17 cellular contexts compared by ENCODE assay signal in genomic region chr1:29712275-29712633, GRCh38.
DNase-seq lines count a peak whose midpoint lies in the region; ATAC-seq, FAIRE-seq and TF ChIP-seq lines count a peak whose summit lies in the region.
"Had no signal": no experiment of that assay in that cellular context is flagged by ENCODE, and none has a peak within 500 bp of the region (broad histone marks: within the 10 kb centered on the region; RNA-seq: fewer than 3 reads in every experiment).

No MANE protein-coding gene starts in this region.

- dilution Hi-C loops in keratinocyte (cut with MboI; ENCODE audit: extremely low pct_ligation_motif_present, low sequenced_read_pairs): no loop called here

- H3K9ac ChIP-seq in BLaER1 treated with 17β-estradiol and CSF1 and Interleukin-3, amounts not matched to agents 10 nM and 100 nM: peak overlapping the region in 10 of 11 experiments; percentile 8 to 91 (median 72); a peak in 19 of 22 replicates
- no peak overlapping the region for H3K9ac ChIP-seq in keratinocyte (ENCODE audit: control insufficient read depth, extremely low read depth, insufficient read depth, low read length)

- H3K36me3 Mint-ChIP-seq in activated CD4-positive, alpha-beta T cell treated with anti-CD3 and anti-CD28 coated beads for 36 hours (ENCODE audit: low read depth): no peaks in the 10 kb centered on the region
- H3K36me3 Mint-ChIP-seq: CD4-positive, CD25-positive, alpha-beta regulatory T cell had no signal

- no peak for FAIRE-seq in keratinocyte (lab: Jason Lieb, UNC)
- FAIRE-seq: A549, K562 had no signal

- peak overlapping the region; percentile 21 for H3K27ac Mint-ChIP-seq in activated CD4-positive, alpha-beta T cell treated with anti-CD3 and anti-CD28 coated beads for 36 hours
- H3K27ac Mint-ChIP-seq: CD4-positive, CD25-positive, alpha-beta regulatory T cell had no signal

- H3K27ac ChIP-seq in BLaER1 treated with 17β-estradiol and CSF1 and Interleukin-3, amounts not matched to agents 10 nM and 100 nM: peak overlapping the region; percentile 69 to 99 (median 90)
- H3K27ac ChIP-seq in RWPE2 (ENCODE audit: poor library complexity, severe bottlenecking): peak overlapping the region; percentile 98
- no peak overlapping the region for H3K27ac ChIP-seq in keratinocyte (ENCODE audit: control insufficient read depth, insufficient read depth, low read length)
- H3K27ac ChIP-seq: neutrophil, PC-9 had no signal

- H3K27me3 ChIP-seq in BLaER1 treated with 17β-estradiol and CSF1 and Interleukin-3, amounts not matched to agents 10 nM and 100 nM: no peaks in the 10 kb centered on the region
- H3K27me3 ChIP-seq in RWPE2 (ENCODE audit: insufficient read depth, poor library complexity, severe bottlenecking) (no peaks in the 10 kb centered on the region), keratinocyte (ENCODE audit: control insufficient read depth, extremely low read depth, insufficient read depth, low read length) (no peaks in the 10 kb centered on the region)

- POLR2A ChIA-PET in activated CD4-positive, alpha-beta T cell treated with anti-CD3 and anti-CD28 coated beads for 36 hours (lab: Charles Lee): no interaction called here

- no peak for DNase-seq in activated CD4-positive, alpha-beta T cell treated with anti-CD3 and anti-CD28 coated beads for 36 hours
- DNase-seq in activated CD4-positive, alpha-beta T cell treated with anti-CD3 and anti-CD28 coated beads, Interleukin-2, amount 50 U/mL, for 1 hour: no peak
- DNase-seq in RWPE2 (ENCODE audit: low spot score) (no peak), keratinocyte (ENCODE audit: low read depth, low spot score) (no peak)
- DNase-seq: activated effector memory CD4-positive, alpha-beta T cell treated with Interleukin-2 at 50 U/mL for 16 hours; DMS153; GF-D8; NCI-H1105; PC-9 had no signal

- H3K4me3 Mint-ChIP-seq in activated CD4-positive, alpha-beta T cell treated with anti-CD3 and anti-CD28 coated beads for 36 hours: no peak overlapping the region

- no peaks in the 10 kb centered on the region for H3K9me3 Mint-ChIP-seq in activated CD4-positive, alpha-beta T cell treated with anti-CD3 and anti-CD28 coated beads for 36 hours (ENCODE audit: low read depth)

- H2AFZ ChIP-seq in keratinocyte (ENCODE audit: control insufficient read depth, low read length): no peak overlapping the region
- H2AFZ ChIP-seq: PC-9 had no signal

- peaks cover 53 to 84% (median 76%) of the 10 kb centered on the region in 10 experiments for H3K4me1 ChIP-seq in BLaER1 treated with 17β-estradiol and CSF1 and Interleukin-3, amounts not matched to agents 10 nM and 100 nM
- H3K4me1 ChIP-seq in RWPE2 (ENCODE audit: insufficient read depth, poor library complexity, severe bottlenecking) (peaks cover 49% of the 10 kb centered on the region), keratinocyte (ENCODE audit: control insufficient read depth, extremely low read depth, insufficient read depth, low read length) (peaks cover 50% of the 10 kb centered on the region)

- peak overlapping the region; percentile 37 to 95 (median 88) for H3K4me2 ChIP-seq in BLaER1 treated with 17β-estradiol and CSF1 and Interleukin-3, amounts not matched to agents 10 nM and 100 nM
- peak overlapping the region; percentile 59 for H3K4me2 ChIP-seq in keratinocyte (ENCODE audit: control insufficient read depth, extremely low read depth, insufficient read depth, low read depth, low read length)
- H3K4me2 ChIP-seq: A549, PC-9 had no signal

- no peaks in the 10 kb centered on the region for H3K36me3 ChIP-seq in BLaER1 treated with 17β-estradiol and CSF1 and Interleukin-3, amounts not matched to agents 10 nM and 100 nM
- no peaks in the 10 kb centered on the region for H3K36me3 ChIP-seq in RWPE2 (ENCODE audit: low read depth)
- no peaks in the 10 kb centered on the region for H3K36me3 ChIP-seq in keratinocyte (ENCODE audit: control insufficient read depth in 2 of 2, extremely low read depth in 1 of 2, insufficient read depth in 2 of 2, low read length in 2 of 2)
- H3K36me3 ChIP-seq: neutrophil had no signal

- H3K27me3 Mint-ChIP-seq in activated CD4-positive, alpha-beta T cell treated with anti-CD3 and anti-CD28 coated beads for 36 hours: peaks cover 27% of the 10 kb centered on the region

- peak overlapping the region in 3 of 10 experiments; percentile 1 to 43 (median 20); a peak in 3 of 20 replicates for H3K4me3 ChIP-seq in BLaER1 treated with 17β-estradiol and CSF1 and Interleukin-3, amounts not matched to agents 10 nM and 100 nM
- no peak overlapping the region for H3K4me3 ChIP-seq in RWPE2 (ENCODE audit: severe bottlenecking)
- H3K4me3 ChIP-seq in keratinocyte (ENCODE audit: control insufficient read depth in 2 of 3, extremely low read depth in 1 of 3, insufficient read depth in 2 of 3, low read depth in 1 of 3, low read length in 3 of 3): peak overlapping the region in 1 of 3 experiments; percentile 16
- H3K4me3 ChIP-seq: A549, K562, PC-9 had no signal

- H3K9me1 ChIP-seq in keratinocyte (ENCODE audit: control insufficient read depth, extremely low read depth, insufficient read depth, low read length): peaks cover 2% of the 10 kb centered on the region

- H3K9me3 ChIP-seq in BLaER1 treated with 17β-estradiol and CSF1 and Interleukin-3, amounts not matched to agents 10 nM and 100 nM (replicated peaks in 1 of 11): peaks cover 13 to 18% (median 17%) of the 10 kb centered on the region in 11 experiments
- no peaks in the 10 kb centered on the region for H3K9me3 ChIP-seq in RWPE2 (ENCODE audit: severe bottlenecking)
- no peaks in the 10 kb centered on the region for H3K9me3 ChIP-seq in keratinocyte (ENCODE audit: control insufficient read depth, low read depth, low read length)
- H3K9me3 ChIP-seq: A549, neutrophil had no signal

- no peak for ATAC-seq in activated CD4-positive, alpha-beta T cell treated with anti-CD3 and anti-CD28 coated beads for 36 hours
- ATAC-seq in RWPE2 (ENCODE audit: low read depth) (no peak), HG03135 (IDR thresholded peaks at IDR 0.05; ENCODE audit: unreplicated experiment) (no peak), GM19351 (IDR thresholded peaks at IDR 0.05; ENCODE audit: unreplicated experiment) (no peak), HG03520 (IDR thresholded peaks at IDR 0.05; ENCODE audit: unreplicated experiment) (no peak)
- ATAC-seq: A549, K562 had no signal

- H3K79me2 ChIP-seq in keratinocyte (ENCODE audit: control insufficient read depth, insufficient read depth, low read length): no peaks in the 10 kb centered on the region

- CTCF ChIA-PET in activated CD4-positive, alpha-beta T cell treated with anti-CD3 and anti-CD28 coated beads for 36 hours (lab: Charles Lee): no interaction called here

- TF ChIP-seq CTCF in RWPE2 (IDR thresholded peaks at IDR 0.05; ENCODE audit: poor library complexity, severe bottlenecking) (no peak), keratinocyte (optimal IDR thresholded peaks at IDR 0.05 in 1 of 3, IDR thresholded peaks at IDR 0.05 in 1 of 3, conservative IDR thresholded peaks at IDR 0.05 in 1 of 3; ENCODE audit: extremely low read depth in 1 of 3, insufficient read depth in 2 of 3, low read length in 3 of 3) (no peak)

- no peaks in the 10 kb centered on the region for H4K20me1 ChIP-seq in BLaER1 treated with 17β-estradiol and CSF1 and Interleukin-3, amounts not matched to agents 10 nM and 100 nM
- no peaks in the 10 kb centered on the region for H4K20me1 ChIP-seq in keratinocyte (ENCODE audit: control insufficient read depth, extremely low read depth, insufficient read depth, low read length)

- intact Hi-C loops in activated CD4-positive, alpha-beta T cell treated with anti-CD3 and anti-CD28 coated beads for 36 hours (cut with DNase I, micrococcal nuclease): loop anchor here in 1 of 2 experiments (1.0 to 10.0 kb wide), 3 partner anchors 24 to 1003 kb away; partner anchors contain the start of gene PTPRU

- H3K4me1 Mint-ChIP-seq in activated CD4-positive, alpha-beta T cell treated with anti-CD3 and anti-CD28 coated beads for 36 hours: peaks cover 38% of the 10 kb centered on the region
